ENCODE assay signal across 20 cellular contexts in the genomic region with DNA sequence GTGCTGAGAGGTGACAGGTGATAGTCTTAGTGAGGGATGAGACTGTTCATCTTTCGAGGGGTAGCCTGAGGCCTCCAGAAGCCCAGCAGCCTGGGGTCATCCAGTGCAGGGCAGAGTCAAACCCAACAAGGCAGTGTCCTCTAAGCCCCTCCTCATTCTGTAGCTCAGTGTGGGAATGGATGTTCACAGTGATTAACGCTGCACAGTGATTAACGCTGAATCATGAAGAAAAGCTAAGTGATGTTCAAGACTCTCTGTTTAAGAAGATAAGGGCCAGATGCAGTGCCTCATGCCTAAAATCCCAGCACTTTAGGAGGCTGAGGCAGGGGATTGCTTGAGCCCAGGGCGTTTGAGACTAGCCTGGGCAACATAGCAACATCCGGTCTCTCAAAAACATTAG. TPM values are rescaled to one million over a fixed set of nuclear protein-coding genes. Genes with fewer than 3 reads are reported as not detected.
DNase-seq lines count a peak whose midpoint lies in the region; ATAC-seq and TF ChIP-seq lines count a peak whose summit lies in the region.
"Had no signal": no experiment of that assay in that cellular context is flagged by ENCODE, and none has a peak within 500 bp of the region (broad histone marks: within the 10 kb centered on the region; RNA-seq: fewer than 3 reads in every experiment).

No MANE protein-coding gene starts in this region.

- no peak overlapping the region; a peak in 1 of 4 replicates for H4K8ac ChIP-seq in IMR-90 (ENCODE audit: low read depth in 2 of 2, low read length in 2 of 2)

- H3K4me3 ChIP-seq in IMR-90 (ENCODE audit: insufficient read depth, low read depth, low read length) (no peak overlapping the region), WERI-Rb-1 (ENCODE audit: low read depth, low read length) (no peak overlapping the region), lower lobe of right lung (no peak overlapping the region)
- H3K4me3 ChIP-seq: MG63 had no signal

- no peak overlapping the region for H3K23ac ChIP-seq in IMR-90 (ENCODE audit: low read depth, low read length)

- H2BK5ac ChIP-seq in IMR-90 (ENCODE audit: low read depth, low read length, poor library complexity, severe bottlenecking) = no peak overlapping the region

- ATAC-seq in IMR-90 (ENCODE audit: low read depth) (no peak; the same call in 1 of the 2 replicates), foreskin keratinocyte (peak; percentile 21), GM18909 (IDR thresholded peaks at IDR 0.05; ENCODE audit: poor library complexity, unreplicated experiment) (no peak), lower lobe of right lung (no peak)
- ATAC-seq: Panc1 had no signal

- H3K4ac ChIP-seq in IMR-90 (ENCODE audit: low read depth, low read length) = 0 out of 2 replicates have a peak overlapping the region, but pooled peaks have one; percentile 28

- H3K36me3 ChIP-seq in IMR-90 (ENCODE audit: control insufficient read depth, insufficient read depth, low read length) (no peaks in the 10 kb centered on the region), WERI-Rb-1 (no peaks in the 10 kb centered on the region), lower lobe of right lung (no peaks in the 10 kb centered on the region)
- H3K36me3 ChIP-seq: BE2C, MG63 had no signal

- H3K9me1 ChIP-seq in IMR-90 (ENCODE audit: insufficient read depth, low read length) = 0 out of 2 replicates have a peak, but pooled peaks cover 5% of the 10 kb centered on the region

- intact Hi-C loops in IMR-90 (cut with micrococcal nuclease) (loop anchor here (2.0 kb wide), 1 partner anchor 117 kb away; the partner anchor contains the start of gene SDC1), lower lobe of right lung (cut with DNase I) (no loop called here)

- 47% methylated on average over 3 of the region's 5 CpGs; no CpG with 5 or more reads in 1 of the 2 experiments for WGBS in IMR-90 (ENCODE audit: extremely low coverage in 2 of 2, insufficient read length in 1 of 2), 2 experiments

- CTCF ChIA-PET in IMR-90 (lab: Yijun Ruan, JAX) = interaction anchor here (0.6 to 2.3 kb wide), 5 partner anchors 13 to 1698 kb away, joined by 3 to 10 read pairs (median 4); partner anchors contain the start of gene SDC1

- H3K27ac Mint-ChIP-seq in type B pancreatic cell = peak overlapping the region; percentile 73
- H3K27ac Mint-ChIP-seq: CD4-positive, alpha-beta memory T cell; HFFc6 had no signal

- no peak overlapping the region for H2AK9ac ChIP-seq in IMR-90 (replicated peaks; ENCODE audit: low read depth, low read length, poor library complexity)

- H3K4me1 ChIP-seq in IMR-90 (ENCODE audit: control insufficient read depth, insufficient read depth, low read length) (peaks cover 4% of the 10 kb centered on the region), foreskin keratinocyte (peaks cover 12% of the 10 kb centered on the region), lower lobe of right lung (peaks cover 6% of the 10 kb centered on the region)
- H3K4me1 ChIP-seq: BE2C had no signal

- POLR2A ChIA-PET in IMR-90 (lab: Charles Lee; ENCODE audit: unreplicated experiment) = no interaction called here

- H2BK15ac ChIP-seq in IMR-90 (ENCODE audit: low read depth, low read length) = no peak overlapping the region

- H4K91ac ChIP-seq in IMR-90 (ENCODE audit: insufficient read depth, low read depth, low read length) = no peak overlapping the region; the same call in 1 of the 2 replicates

- no peak overlapping the region for H3K9ac ChIP-seq in IMR-90 (ENCODE audit: low read depth, low read length)

- no peaks in the 10 kb centered on the region for H3K9me3 Mint-ChIP-seq in type B pancreatic cell
- H3K9me3 Mint-ChIP-seq: HFFc6 had no signal

- H3K4me2 ChIP-seq in IMR-90 (ENCODE audit: low read depth, low read length) = no peak overlapping the region

- H3K27ac ChIP-seq in IMR-90 (ENCODE audit: insufficient read depth, low read length) = no peak overlapping the region
- no peak overlapping the region for H3K27ac ChIP-seq in WERI-Rb-1
- H3K27ac ChIP-seq in foreskin keratinocyte = no peak overlapping the region
- H3K27ac ChIP-seq in lower lobe of right lung = no peak overlapping the region

- H3K4me1 Mint-ChIP-seq in type B pancreatic cell (ENCODE audit: unreplicated experiment) = peaks cover 35% of the 10 kb centered on the region

- no peak for TF ChIP-seq CTCF in IMR-90 (conservative IDR thresholded peaks at IDR 0.05; ENCODE audit: low read depth, low read length)
- no peak for TF ChIP-seq CTCF in WERI-Rb-1 (IDR thresholded peaks at IDR 0.05; ENCODE audit: low read depth, low read length)
- TF ChIP-seq CTCF in foreskin keratinocyte (conservative IDR thresholded peaks at IDR 0.05) = no peak
- TF ChIP-seq CTCF in type B pancreatic cell (conservative IDR thresholded peaks at IDR 0.05) = no peak
- no peak for TF ChIP-seq CTCF in lower lobe of right lung (IDR thresholded peaks at IDR 0.05)

- H2BK120ac ChIP-seq in IMR-90 (ENCODE audit: low read depth, low read length) = peak overlapping the region; percentile 3; the same call in 1 of the 2 replicates

- no peak overlapping the region for H2AK5ac ChIP-seq in IMR-90 (ENCODE audit: low read depth, low read length)

- no peak for TF ChIP-seq RAD21 in IMR-90 (IDR thresholded peaks at IDR 0.05; ENCODE audit: low read length)

- no peak overlapping the region for H3K18ac ChIP-seq in IMR-90 (ENCODE audit: low read depth, low read length)

- no peaks in the 10 kb centered on the region for H3K36me3 Mint-ChIP-seq in type B pancreatic cell
- H3K36me3 Mint-ChIP-seq: CD4-positive, alpha-beta memory T cell had no signal

- H2BK20ac ChIP-seq in IMR-90 (ENCODE audit: low read depth, low read length) = no peak overlapping the region

- dilution Hi-C loops in IMR-90 (cut with HindIII; ENCODE audit: low sequenced_read_pairs, unreplicated experiment) = no loop called here

- BruUV-seq in IMR-90 (replicated peaks; lab: Mats Ljungman, UMichigan) = no TSS peak

- peaks cover 3% of the 10 kb centered on the region; the same call in 1 of the 2 replicates for H3K9me3 ChIP-seq in IMR-90 (ENCODE audit: control insufficient read depth, insufficient read depth, low read length)
- peaks cover 7% of the 10 kb centered on the region for H3K9me3 ChIP-seq in WERI-Rb-1 (ENCODE audit: severe bottlenecking)
- H3K9me3 ChIP-seq in lower lobe of right lung = no peaks in the 10 kb centered on the region

- in situ Hi-C loops in IMR-90 (cut with MboI; ENCODE audit: low sequenced_read_pairs) = no loop called here

- 0 out of 2 replicates have a peak overlapping the region, but pooled peaks have one; percentile 15 for H4K5ac ChIP-seq in IMR-90 (ENCODE audit: low read depth, low read length)

- H3K79me1 ChIP-seq in IMR-90 (ENCODE audit: low read depth in 1 of 2, low read length in 2 of 2) = no peaks in the 10 kb centered on the region

- no peak for TF ChIP-seq POLR2A in IMR-90 (IDR thresholded peaks at IDR 0.05; ENCODE audit: low read depth, low read length)

- H4K20me1 ChIP-seq in IMR-90 (ENCODE audit: insufficient read depth, low read length) = no peaks in the 10 kb centered on the region

- no peak overlapping the region for H3K56ac ChIP-seq in IMR-90 (ENCODE audit: extremely low read depth, insufficient read depth, low read length)

- H3K14ac ChIP-seq in IMR-90 (replicated peaks; ENCODE audit: low read depth, low read length) = no peak overlapping the region

- DNase-seq in IMR-90 = peak; percentile 46
- DNase-seq in WERI-Rb-1 = peak; percentile 72
- no peak for DNase-seq in foreskin keratinocyte
- no peak for DNase-seq in type B pancreatic cell (ENCODE audit: extremely low spot score, unreplicated experiment)
- DNase-seq in stimulated activated CD4-positive, alpha-beta T cell treated with anti-CD3 and anti-CD28 coated beads, Interleukin-1b, Interleukin-23, amount 100 ng/mL, for 48 hours = no peak
- no peak for DNase-seq in lower lobe of right lung
- DNase-seq: BE2C; CD4-positive, alpha-beta memory T cell; DMS79; GOT3; HFFc6; KG1; MG63; NCI-H1092 treated with DMSO at 0.1 percent for 48 hours; NCI-H187; NCI-H446 treated with DMSO at 0.1 percent for 48 hours; NCI-H748 treated with DMSO at 0.1 percent for 48 hours; SIG-M5 had no signal

- H3K4me3 Mint-ChIP-seq in type B pancreatic cell = peak overlapping the region; percentile 44
- H3K4me3 Mint-ChIP-seq: HFFc6 had no signal

- no peak overlapping the region for H2AFZ ChIP-seq in IMR-90 (replicated peaks; ENCODE audit: low read length, poor library complexity)

- H3K27me3 ChIP-seq in IMR-90 (ENCODE audit: control insufficient read depth, insufficient read depth, low read length) (no peaks in the 10 kb centered on the region), WERI-Rb-1 (ENCODE audit: insufficient read depth, low read depth, severe bottlenecking) (no peaks in the 10 kb centered on the region), foreskin keratinocyte (no peaks in the 10 kb centered on the region), lower lobe of right lung (ENCODE audit: low read depth) (no peaks in the 10 kb centered on the region)
- H3K27me3 ChIP-seq: BE2C, MG63 had no signal

- no peaks in the 10 kb centered on the region for H3K27me3 Mint-ChIP-seq in type B pancreatic cell

TF ChIP-seq in IMR-90, 13 proteins besides CTCF, POLR2A, EP300 and RAD21:
- TF ChIP-seq RCOR1 (IDR thresholded peaks at IDR 0.05; ENCODE audit: insufficient replicate concordance, low read length) = no peak
- TF ChIP-seq MAFK (IDR thresholded peaks at IDR 0.05; ENCODE audit: low read depth, low read length) = peak; percentile 37; the same call in 1 of the 2 replicates

RNA-seq across cellular contexts. Expression of gene LAPTM4A, which starts 56.3 kb away (rescaled TPM):
- total RNA-seq in IMR-90 (2012; rRNA removed) = 97.7 and 221 TPM in 2 replicates
- 378 and 401 TPM in 2 replicates for polyA plus RNA-seq in IMR-90 (2012; rRNA removed)
- polyA plus RNA-seq in IMR-90 (2012; cell fraction: cytosol; rRNA removed) = 100 and 185 TPM in 2 replicates
- polyA plus RNA-seq in IMR-90 (2012; cell fraction: nucleus; rRNA removed; ENCODE audit: low replicate concordance) = 33.9 and 158 TPM in 2 replicates
- total RNA-seq in foreskin keratinocyte = 91.4 and 103 TPM in 2 replicates
- polyA plus RNA-seq in foreskin keratinocyte = 127 and 150 TPM in 2 replicates
- total RNA-seq in type B pancreatic cell (ENCODE audit: low replicate concordance) = 196 and 229 TPM in 2 replicates
- total RNA-seq in lower lobe of right lung = 223 TPM

Comparison
In these comparisons a context has a peak if more than half of its experiments do, and no peak if none do; other contexts are left out.
1. DNase-seq: peak in IMR-90 (single experiment) and WERI-Rb-1 (single experiment); none in foreskin keratinocyte (0 of 2), type B pancreatic cell (single experiment), stimulated activated CD4-positive, alpha-beta T cell treated with anti-CD3 and anti-CD28 coated beads, Interleukin-1b, Interleukin-23, amount 100 ng/mL, for 48 hours (single experiment) and lower lobe of right lung (single experiment).